13 cellular contexts compared by ENCODE assay signal in the genomic region with DNA sequence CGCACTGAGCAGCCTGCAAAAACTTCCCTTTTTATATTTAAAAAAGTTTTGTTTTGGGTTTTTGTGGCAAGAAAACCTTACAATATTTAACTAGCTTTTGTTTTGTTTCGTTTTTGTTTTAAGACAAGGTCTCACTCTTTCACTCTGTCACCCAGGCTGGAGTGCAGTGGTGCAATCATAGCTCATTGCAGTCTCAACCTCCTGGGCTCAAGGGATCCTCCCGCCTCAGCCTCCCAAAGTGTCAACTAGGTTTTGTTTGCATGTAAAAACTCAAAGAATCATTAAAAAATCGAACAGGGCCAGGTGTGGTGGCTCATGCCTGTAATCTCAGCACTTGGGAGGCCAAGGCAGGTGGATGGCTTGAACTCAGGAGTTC.
DNase-seq lines count a peak whose midpoint lies in the region; ATAC-seq and TF ChIP-seq lines count a peak whose summit lies in the region.
"Had no signal": no experiment of that assay in that cellular context is flagged by ENCODE, and none has a peak within 500 bp of the region (broad histone marks: within the 10 kb centered on the region; RNA-seq: fewer than 3 reads in every experiment).

No MANE protein-coding gene starts in this region.

- no peaks in the 10 kb centered on the region for H4K20me1 ChIP-seq in GM23338 (replicated peaks; ENCODE audit: insufficient read depth)
- H4K20me1 ChIP-seq in PC-3 (ENCODE audit: low read length), result no peaks in the 10 kb centered on the region
- H4K20me1 ChIP-seq: BLaER1 had no signal

- H3K9me3 ChIP-seq in PC-3 (ENCODE audit: low read length) (no peaks in the 10 kb centered on the region), mucosa of descending colon (no peaks in the 10 kb centered on the region), mesenchymal stem cell (ENCODE audit: control insufficient read depth, low read length) (no peaks in the 10 kb centered on the region)

- no peak overlapping the region for H2BK120ac ChIP-seq in mesenchymal stem cell (ENCODE audit: low read depth, low read length)

- H3K4me1 Mint-ChIP-seq in GM23338, result peaks cover 12% of the 10 kb centered on the region; the same call in 2 of the 3 replicates
- H3K4me1 Mint-ChIP-seq in activated naive CD4-positive, alpha-beta T cell treated with anti-CD3 and anti-CD28 coated beads, Interleukin-2, amount 10 ng/mL, durations not matched to agents 7 days and 5 days, result no peaks in the 10 kb centered on the region

- H3K23ac ChIP-seq in mesenchymal stem cell (ENCODE audit: low read length in 2 of 2), result no peak overlapping the region

- no peak overlapping the region for H3K4me3 Mint-ChIP-seq in GM23338
- H3K4me3 Mint-ChIP-seq in activated naive CD4-positive, alpha-beta T cell treated with anti-CD3 and anti-CD28 coated beads, Interleukin-2, amount 10 ng/mL, durations not matched to agents 7 days and 5 days, result no peak overlapping the region

- H2BK5ac ChIP-seq in mesenchymal stem cell (ENCODE audit: low read depth, low read length, poor library complexity, severe bottlenecking), result no peak overlapping the region

- no peaks in the 10 kb centered on the region for H3K4me1 ChIP-seq in GM23338 (ENCODE audit: insufficient read depth)
- no peaks in the 10 kb centered on the region for H3K4me1 ChIP-seq in PC-3 (ENCODE audit: insufficient read depth, low read length)
- H3K4me1 ChIP-seq in mucosa of descending colon (ENCODE audit: low read depth), result no peaks in the 10 kb centered on the region
- H3K4me1 ChIP-seq in mesenchymal stem cell (ENCODE audit: control insufficient read depth, insufficient read depth, low read depth, low read length), result no peaks in the 10 kb centered on the region
- H3K4me1 ChIP-seq: BLaER1 had no signal

- H2AFZ ChIP-seq in GM23338 (peak overlapping the region; percentile 16), PC-3 (ENCODE audit: low read length) (peak overlapping the region; percentile 71), mesenchymal stem cell (ENCODE audit: low read depth, low read length) (no peak overlapping the region)
- H2AFZ ChIP-seq: GM23248 had no signal

- H3K79me2 ChIP-seq in GM23338 (replicated peaks; ENCODE audit: insufficient read depth) (no peaks in the 10 kb centered on the region), PC-3 (ENCODE audit: low read length) (no peaks in the 10 kb centered on the region)

- DNase-seq in GM23338 (ENCODE audit: low spot score) (no peak), PC-3 (no peak), mucosa of descending colon (peak in 2 of 3 donors; percentile 7 to 43), HPDE6-E6E7 (ENCODE audit: extremely low spot score) (no peak), mesenchymal stem cell (no peak)
- DNase-seq in activated naive CD4-positive, alpha-beta T cell treated with anti-CD3 and anti-CD28 coated beads, Interleukin-2, amount 10 ng/mL, durations not matched to agents 7 days and 5 days, result no peak
- DNase-seq: AML-193, DMS 273 treated with DMSO at 0.1 percent for 48 hours, GM23248, H7, KBM-7 had no signal

- H2BK12ac ChIP-seq in mesenchymal stem cell (ENCODE audit: low read length in 2 of 2), result no peak overlapping the region

- H3K18ac ChIP-seq in mesenchymal stem cell (ENCODE audit: low read depth in 1 of 2, low read length in 2 of 2), result no peak overlapping the region

- H2AK5ac ChIP-seq in mesenchymal stem cell (ENCODE audit: low read length, severe bottlenecking), result no peak overlapping the region

- no peak overlapping the region for H2BK15ac ChIP-seq in mesenchymal stem cell (ENCODE audit: low read depth, poor library complexity, severe bottlenecking)

- no TSS peak for BruUV-seq in PC-3 (replicated peaks; lab: Mats Ljungman, UMichigan)

- H3K36me3 Mint-ChIP-seq in GM23338 (ENCODE audit: low read depth), result no peaks in the 10 kb centered on the region
- no peaks in the 10 kb centered on the region for H3K36me3 Mint-ChIP-seq in activated naive CD4-positive, alpha-beta T cell treated with anti-CD3 and anti-CD28 coated beads, Interleukin-2, amount 10 ng/mL, durations not matched to agents 7 days and 5 days

- no peak overlapping the region for H3K4ac ChIP-seq in mesenchymal stem cell (ENCODE audit: low read depth in 1 of 2, low read length in 2 of 2)

- H3F3A ChIP-seq in GM23338 (replicated peaks; ENCODE audit: low read depth) (no peaks in the 10 kb centered on the region), PC-3 (ENCODE audit: low read length, unreplicated experiment) (no peaks in the 10 kb centered on the region)

- no peak overlapping the region for H3K14ac ChIP-seq in mesenchymal stem cell (ENCODE audit: low read length in 2 of 2)

- no peaks in the 10 kb centered on the region for H3K79me1 ChIP-seq in mesenchymal stem cell (replicated peaks; ENCODE audit: low read length, poor library complexity, severe bottlenecking)

- no peaks in the 10 kb centered on the region for H3K9me3 Mint-ChIP-seq in GM23338
- H3K9me3 Mint-ChIP-seq in activated naive CD4-positive, alpha-beta T cell treated with anti-CD3 and anti-CD28 coated beads, Interleukin-2, amount 10 ng/mL, durations not matched to agents 7 days and 5 days, result no peaks in the 10 kb centered on the region

- intact Hi-C loops in PC-3 (cut with micrococcal nuclease), result no loop called here
- intact Hi-C loops in mucosa of descending colon (cut with DNase I, micrococcal nuclease), result no loop called here

- H3K4me2 ChIP-seq in GM23338 (no peak overlapping the region), PC-3 (ENCODE audit: low read length) (peak overlapping the region; percentile 72), mesenchymal stem cell (ENCODE audit: low read length, poor library complexity, severe bottlenecking) (no peak overlapping the region)
- H3K4me2 ChIP-seq: BLaER1 had no signal

- no peak overlapping the region for H4K91ac ChIP-seq in mesenchymal stem cell (ENCODE audit: low read length)

- 69% methylated on average over 3 of the region's 4 CpGs for WGBS in mesenchymal stem cell

- no peak for TF ChIP-seq CTCF in GM23338 (conservative IDR thresholded peaks at IDR 0.05; ENCODE audit: low read depth in 2 of 2)
- TF ChIP-seq CTCF in PC-3 (conservative IDR thresholded peaks at IDR 0.05; ENCODE audit: low read depth, low read length), result no peak
- no peak for TF ChIP-seq CTCF in mucosa of descending colon (IDR thresholded peaks at IDR 0.05)

- H3K36me3 ChIP-seq in GM23338 (ENCODE audit: insufficient read depth) (no peaks in the 10 kb centered on the region), PC-3 (ENCODE audit: low read depth, low read length) (no peaks in the 10 kb centered on the region), mucosa of descending colon (ENCODE audit: low read depth) (no peaks in the 10 kb centered on the region), mesenchymal stem cell (ENCODE audit: control insufficient read depth in 1 of 2, insufficient read depth in 2 of 2, low read depth in 1 of 2, low read length in 2 of 2) (no peaks in the 10 kb centered on the region)
- H3K36me3 ChIP-seq: BLaER1 had no signal

- 0 out of 2 replicates have a peak, but pooled peaks cover 3% of the 10 kb centered on the region for H3K9me2 ChIP-seq in GM23338 (ENCODE audit: insufficient read depth)
- no peaks in the 10 kb centered on the region for H3K9me2 ChIP-seq in PC-3 (replicated peaks; ENCODE audit: low read length)

- H3K27me3 Mint-ChIP-seq in GM23338 (ENCODE audit: insufficient read depth, low read depth, poor library complexity), result peaks cover 2% of the 10 kb centered on the region
- peaks cover 4% of the 10 kb centered on the region for H3K27me3 Mint-ChIP-seq in activated naive CD4-positive, alpha-beta T cell treated with anti-CD3 and anti-CD28 coated beads, Interleukin-2, amount 10 ng/mL, durations not matched to agents 7 days and 5 days

- no peak overlapping the region for H3K27ac Mint-ChIP-seq in GM23338
- no peak overlapping the region for H3K27ac Mint-ChIP-seq in activated naive CD4-positive, alpha-beta T cell treated with anti-CD3 and anti-CD28 coated beads, Interleukin-2, amount 10 ng/mL, durations not matched to agents 7 days and 5 days

- ATAC-seq in GM23338, result no peak
- ATAC-seq in PC-3, result no peak
- peak; percentile 42 for ATAC-seq in mucosa of descending colon
- no peak for ATAC-seq in HG02798 (IDR thresholded peaks at IDR 0.05; ENCODE audit: poor library complexity, unreplicated experiment)

- H3K27ac ChIP-seq in GM23338 (ENCODE audit: low read depth), result no peak overlapping the region
- no peak overlapping the region for H3K27ac ChIP-seq in PC-3 (ENCODE audit: low read length)
- no peak overlapping the region for H3K27ac ChIP-seq in mesenchymal stem cell (ENCODE audit: low read length, poor library complexity, severe bottlenecking)
- H3K27ac ChIP-seq: BLaER1, GM23248 had no signal

- H3K9ac ChIP-seq in PC-3 (ENCODE audit: low read length), result no peak overlapping the region
- no peak overlapping the region for H3K9ac ChIP-seq in mesenchymal stem cell (ENCODE audit: low read length)
- H3K9ac ChIP-seq: BLaER1, GM23248 had no signal

- H3K27me3 ChIP-seq in GM23338 (ENCODE audit: insufficient read depth), result no peaks in the 10 kb centered on the region
- H3K27me3 ChIP-seq in PC-3 (ENCODE audit: low read length), result no peaks in the 10 kb centered on the region
- peaks cover 0 to 3% of the 10 kb centered on the region in 2 experiments for H3K27me3 ChIP-seq in mesenchymal stem cell (ENCODE audit: control insufficient read depth in 1 of 2, insufficient read depth in 1 of 2, low read length in 2 of 2)
- H3K27me3 ChIP-seq: BLaER1 had no signal

- CTCF ChIA-PET in PC-3 (lab: Charles Lee), result interaction anchor here (0.7 to 1.0 kb wide), 3 partner anchors 10 to 185 kb away, joined by 3 to 4 read pairs (median 3); no protein-coding TSS in a partner anchor
- CTCF ChIA-PET in activated naive CD4-positive, alpha-beta T cell treated with anti-CD3 and anti-CD28 coated beads, Interleukin-2, amount 10 ng/mL, durations not matched to agents 7 days and 5 days (lab: Charles Lee), result no interaction called here

- POLR2A ChIA-PET in PC-3 (lab: Charles Lee; ENCODE audit: unreplicated experiment), result no interaction called here

- H4K8ac ChIP-seq in mesenchymal stem cell (ENCODE audit: low read length), result no peak overlapping the region

- H3K4me3 ChIP-seq in GM23338, result no peak overlapping the region
- H3K4me3 ChIP-seq in PC-3 (ENCODE audit: low read length), result peak overlapping the region; percentile 53
- no peak overlapping the region for H3K4me3 ChIP-seq in mucosa of descending colon
- H3K4me3 ChIP-seq in mesenchymal stem cell (ENCODE audit: insufficient read depth in 1 of 2, low read depth in 1 of 2, low read length in 2 of 2), result no peak overlapping the region
- H3K4me3 ChIP-seq: BLaER1, GM23248 had no signal

Comparison
In these comparisons a context has a peak if more than half of its experiments do, and no peak if none do; other contexts are left out.
1. DNase-seq: peak in mucosa of descending colon (2 of 3); none in GM23338 (single experiment), PC-3 (single experiment), activated naive CD4-positive, alpha-beta T cell treated with anti-CD3 and anti-CD28 coated beads, Interleukin-2, amount 10 ng/mL, durations not matched to agents 7 days and 5 days (single experiment), HPDE6-E6E7 (single experiment) and mesenchymal stem cell (single experiment).